In the genomic region with DNA sequence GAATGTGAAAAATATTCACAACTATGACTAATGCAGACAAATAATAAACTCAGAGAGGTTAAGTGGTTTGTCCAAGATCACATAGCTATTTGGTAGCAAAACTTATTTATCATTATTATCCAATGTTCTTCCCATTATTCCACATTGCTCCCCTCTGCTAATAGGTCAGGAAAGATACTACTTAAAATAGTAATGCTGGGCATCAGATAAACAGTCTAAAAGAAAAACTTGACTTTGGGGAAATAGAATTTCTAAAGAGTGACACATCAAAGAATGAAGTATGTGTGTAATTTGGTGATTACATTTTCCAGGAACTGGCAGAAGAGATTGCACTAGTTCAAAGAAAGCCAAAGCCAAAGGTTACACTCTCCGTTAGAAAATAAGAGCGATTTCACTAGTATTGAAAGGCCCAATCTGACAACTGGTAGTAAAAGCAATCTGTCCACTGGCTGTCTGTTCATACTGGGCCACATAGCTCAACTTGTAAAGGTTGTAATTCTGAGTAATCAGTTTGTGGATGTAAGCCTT, we compare ENCODE assay signal across 9 cellular contexts.
A peak's percentile ranks its signal among the peaks of the same experiment; 100 is the strongest.
DNase-seq lines count a peak whose midpoint lies in the region; ATAC-seq and TF ChIP-seq lines count a peak whose summit lies in the region.
"Had no signal": no experiment of that assay in that cellular context is flagged by ENCODE, and none has a peak within 500 bp of the region (broad histone marks: within the 10 kb centered on the region; RNA-seq: fewer than 3 reads in every experiment).

No MANE protein-coding gene starts in this region.

- peaks cover 6% of the 10 kb centered on the region for H3K9me3 Mint-ChIP-seq in chondrocyte (ENCODE audit: low read depth)
- peaks cover 0 to 11% (median 3%) of the 10 kb centered on the region in 11 donors for H3K9me3 Mint-ChIP-seq in naive thymus-derived CD4-positive, alpha-beta T cell

- TF ChIP-seq CTCF in chondrocyte (IDR thresholded peaks at IDR 0.05), result no peak

- H3K4me1 ChIP-seq in naive thymus-derived CD4-positive, alpha-beta T cell (ENCODE audit: control insufficient read depth in 2 of 2, insufficient read depth in 2 of 2, low read length in 2 of 2), result no peaks in the 10 kb centered on the region

- peak; percentile 24 for ATAC-seq in naive thymus-derived CD4-positive, alpha-beta T cell
- ATAC-seq in HG03432 (IDR thresholded peaks at IDR 0.05; ENCODE audit: unreplicated experiment) (no peak), GM19397 (IDR thresholded peaks at IDR 0.05; ENCODE audit: unreplicated experiment) (no peak)
- ATAC-seq: T-cell had no signal

- H3K27ac Mint-ChIP-seq in chondrocyte (ENCODE audit: unreplicated experiment), result peak overlapping the region; percentile 23
- peak overlapping the region in 1 of 9 donors; percentile 76 for H3K27ac Mint-ChIP-seq in naive thymus-derived CD4-positive, alpha-beta T cell
- H3K27ac Mint-ChIP-seq: T-cell had no signal

- DNase-seq in ELR (ENCODE audit: low read depth) (peak; percentile 59), NCI-H226 (peak; percentile 58), chondrocyte (ENCODE audit: low spot score) (no peak), posterior vena cava (ENCODE audit: low spot score) (no peak), KG1 (lab: John Stamatoyannopoulos, UW) (no peak)
- no peak for DNase-seq in naive thymus-derived CD4-positive, alpha-beta T cell
- DNase-seq: T-cell had no signal

- H3K4me1 Mint-ChIP-seq in chondrocyte (ENCODE audit: low read depth), result peaks cover 29% of the 10 kb centered on the region
- H3K4me1 Mint-ChIP-seq in naive thymus-derived CD4-positive, alpha-beta T cell, result peaks cover 0 to 46% (median 4%) of the 10 kb centered on the region in 7 donors

- no peaks in the 10 kb centered on the region for H3K9me3 ChIP-seq in naive thymus-derived CD4-positive, alpha-beta T cell (ENCODE audit: control insufficient read depth in 2 of 3, low read length in 3 of 3)

- H3K27me3 ChIP-seq in naive thymus-derived CD4-positive, alpha-beta T cell (ENCODE audit: control insufficient read depth in 2 of 2, insufficient read depth in 2 of 2, low read length in 2 of 2), result no peaks in the 10 kb centered on the region

- H3K36me3 Mint-ChIP-seq in chondrocyte (ENCODE audit: low read depth), result peaks cover 5% of the 10 kb centered on the region
- peaks cover 0 to 10% (median 2%) of the 10 kb centered on the region in 5 donors for H3K36me3 Mint-ChIP-seq in naive thymus-derived CD4-positive, alpha-beta T cell
- H3K36me3 Mint-ChIP-seq: T-cell had no signal

- no peak overlapping the region for H3K4me3 ChIP-seq in naive thymus-derived CD4-positive, alpha-beta T cell (ENCODE audit: low read length)

- no peak overlapping the region for H3K4me3 Mint-ChIP-seq in chondrocyte (ENCODE audit: unreplicated experiment)
- peak overlapping the region in 1 of 10 donors; percentile 74 for H3K4me3 Mint-ChIP-seq in naive thymus-derived CD4-positive, alpha-beta T cell
- H3K4me3 Mint-ChIP-seq: T-cell had no signal

- CTCF ChIA-PET in naive thymus-derived CD4-positive, alpha-beta T cell (lab: Charles Lee), result no interaction called here

- H3K27me3 Mint-ChIP-seq in chondrocyte (ENCODE audit: low read depth), result no peaks in the 10 kb centered on the region
- H3K27me3 Mint-ChIP-seq in naive thymus-derived CD4-positive, alpha-beta T cell, result peaks cover 0 to 14% (median 0%) of the 10 kb centered on the region in 5 donors

- H3K27ac ChIP-seq in naive thymus-derived CD4-positive, alpha-beta T cell (ENCODE audit: low read depth, low read length), result no peak overlapping the region

- intact Hi-C loops in naive thymus-derived CD4-positive, alpha-beta T cell (cut with micrococcal nuclease), result loop anchor here in 1 of 2 donors (10.0 kb wide), 1 partner anchor 49 kb away; no protein-coding TSS in a partner anchor
- intact Hi-C loops in posterior vena cava (cut with DNase I), result no loop called here

- POLR2A ChIA-PET in naive thymus-derived CD4-positive, alpha-beta T cell (lab: Charles Lee), result no interaction called here

- no peaks in the 10 kb centered on the region for H3K36me3 ChIP-seq in naive thymus-derived CD4-positive, alpha-beta T cell (ENCODE audit: control insufficient read depth in 2 of 3, insufficient read depth in 3 of 3, low read length in 3 of 3)

Comparison
In these comparisons a context has a peak if more than half of its experiments do, and no peak if none do; other contexts are left out.
1. DNase-seq: peak in ELR (single experiment) and NCI-H226 (single experiment); none in chondrocyte (single experiment), naive thymus-derived CD4-positive, alpha-beta T cell (0 of 9), posterior vena cava (single experiment) and KG1 (single experiment).